Comparison of ENCODE assay signal across 14 cellular contexts in the genomic region with DNA sequence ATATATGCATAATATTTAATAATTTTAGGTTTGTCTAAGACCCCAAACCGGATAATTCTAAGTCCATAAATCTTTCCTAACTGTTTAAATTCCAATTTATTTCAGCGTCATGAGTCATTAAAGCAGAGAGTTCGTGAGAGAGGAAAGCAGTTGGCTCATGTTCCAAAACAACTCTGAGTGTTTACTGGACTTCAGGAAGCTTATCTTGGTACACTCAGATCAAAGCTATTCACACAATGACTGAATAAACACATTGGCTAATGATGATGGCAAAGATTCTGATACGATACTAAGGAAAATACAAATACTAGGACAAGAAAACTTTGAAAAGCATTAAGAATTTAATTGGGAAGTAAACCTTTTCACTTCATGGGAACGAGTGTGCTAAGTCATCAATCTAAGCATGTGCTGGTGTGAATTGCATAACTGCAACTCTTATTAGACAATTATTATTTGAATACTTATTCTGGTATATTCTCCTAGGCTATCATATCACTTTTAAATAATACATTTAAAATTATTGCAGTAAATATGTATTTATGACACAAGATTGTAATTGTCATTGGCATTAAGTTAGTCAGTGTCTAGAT. TPM values are rescaled to one million over a fixed set of nuclear protein-coding genes. Genes with fewer than 3 reads are reported as not detected.
DNase-seq lines count a peak whose midpoint lies in the region; ATAC-seq, FAIRE-seq and TF ChIP-seq lines count a peak whose summit lies in the region.
"Had no signal": no experiment of that assay in that cellular context is flagged by ENCODE, and none has a peak within 500 bp of the region (broad histone marks: within the 10 kb centered on the region; RNA-seq: fewer than 3 reads in every experiment).

No MANE protein-coding gene starts in this region.

- peak; percentile 86 for ATAC-seq in HepG2
- ATAC-seq in GM21576 (IDR thresholded peaks at IDR 0.05; ENCODE audit: unreplicated experiment), result no peak
- ATAC-seq: left lobe of liver had no signal

- H3K27me3 Mint-ChIP-seq in CD14-positive monocyte (ENCODE audit: low read depth in 3 of 3), result peaks cover 0 to 4% (median 1%) of the 10 kb centered on the region in 3 donors
- H3K27me3 Mint-ChIP-seq: dendritic cell treated with granulocyte-macrophage colony-stimulating factor and Interleukin-4, amounts not matched to agents 40 ng/mL and 50 ng/mL, for 4 days had no signal

- peak in 1 of 2 experiments; percentile 33; a peak in 1 of 4 replicates for TF ChIP-seq EP300 in HepG2 (IDR thresholded peaks at IDR 0.05; ENCODE audit: low read depth in 2 of 2, low read length in 2 of 2)
- TF ChIP-seq EP300 in HepG2 (CRISPR knock-in tag; IDR thresholded peaks at IDR 0.05; ENCODE audit: borderline replicate concordance), result no peak

- no peaks in the 10 kb centered on the region for H3K36me3 Mint-ChIP-seq in CD14-positive monocyte

- intact Hi-C loops in HepG2 (cut with micrococcal nuclease; ENCODE audit: unreplicated experiment) (no loop called here), CD14-positive monocyte (cut with micrococcal nuclease) (no loop called here), ascending aorta (cut with DNase I) (no loop called here)

- H2AFZ ChIP-seq in ACC112 (ENCODE audit: low read length, unreplicated experiment), result no peak overlapping the region
- H2AFZ ChIP-seq in HepG2 (ENCODE audit: low read length), result no peak overlapping the region

- 2% methylated on average over 5 of the region's 5 CpGs for WGBS in HepG2 (ENCODE audit: low lambda C conversion rate)

- H3K27ac ChIP-seq in ACC112 (ENCODE audit: low read depth, low read length) (peak overlapping the region; percentile 93), HepG2 (ENCODE audit: extremely low read length, insufficient read depth, low read length) (no peak overlapping the region), ascending aorta (no peak overlapping the region)
- H3K27ac ChIP-seq: C4-2B had no signal

- CTCF ChIA-PET in HepG2 (lab: Yijun Ruan, JAX; ENCODE audit: low intra/inter-chr PET ratio, low total read pairs), result no interaction called here

- H3K79me2 ChIP-seq in ACC112 (ENCODE audit: control insufficient read depth, insufficient read depth, low read length, unreplicated experiment) (no peaks in the 10 kb centered on the region), HepG2 (ENCODE audit: insufficient read depth, low read length) (no peaks in the 10 kb centered on the region)

- H3K9ac ChIP-seq in HepG2 (ENCODE audit: insufficient read depth, low read depth, low read length), result no peak overlapping the region

- H3K36me3 ChIP-seq in ACC112 (ENCODE audit: insufficient read depth, low read length), result peaks cover 7% of the 10 kb centered on the region; the same call in 1 of the 2 replicates
- no peaks in the 10 kb centered on the region for H3K36me3 ChIP-seq in bronchial epithelial cell (ENCODE audit: control insufficient read depth, insufficient read depth, low read length)
- no peaks in the 10 kb centered on the region for H3K36me3 ChIP-seq in HepG2 (replicated peaks in 1 of 2; ENCODE audit: control insufficient read depth in 1 of 2, insufficient read depth in 2 of 2, low read length in 2 of 2)
- no peaks in the 10 kb centered on the region for H3K36me3 ChIP-seq in ascending aorta

- in situ Hi-C loops in HepG2 (cut with HindIII; ENCODE audit: extremely low pct_ligation_motif_present, low pct_unique_long_range_greater_than_20kb), result no loop called here

- TF ChIP-seq RAD21 in HepG2 (CRISPR knock-in tag; IDR thresholded peaks at IDR 0.05), result no peak

- H3K4me2 ChIP-seq in HepG2 (ENCODE audit: low read depth, low read length), result no peak overlapping the region

- FAIRE-seq in bronchial epithelial cell (lab: Jason Lieb, UNC) (no peak), HepG2 (lab: Jason Lieb, UNC) (no peak)

- H3K4me1 ChIP-seq in ACC112 (ENCODE audit: control insufficient read depth, insufficient read depth, low read length, unreplicated experiment) (peaks cover 36% of the 10 kb centered on the region), HepG2 (ENCODE audit: insufficient read depth, low read length) (no peaks in the 10 kb centered on the region), ascending aorta (peaks cover 0 to 4% of the 10 kb centered on the region in 2 donors)

- peaks cover 0 to 5% (median 0%) of the 10 kb centered on the region in 7 donors for H3K9me3 Mint-ChIP-seq in CD14-positive monocyte
- H3K9me3 Mint-ChIP-seq: dendritic cell treated with granulocyte-macrophage colony-stimulating factor and Interleukin-4, amounts not matched to agents 40 ng/mL and 50 ng/mL, for 4 days had no signal

- no peaks in the 10 kb centered on the region for H4K20me1 ChIP-seq in HepG2 (ENCODE audit: insufficient read depth, low read length)

- H3K4me3 Mint-ChIP-seq in CD14-positive monocyte, result no peak overlapping the region
- H3K4me3 Mint-ChIP-seq: dendritic cell treated with granulocyte-macrophage colony-stimulating factor and Interleukin-4, amounts not matched to agents 40 ng/mL and 50 ng/mL, for 4 days had no signal

- H3K27me3 ChIP-seq in ACC112 (ENCODE audit: insufficient read depth, low read length) (no peaks in the 10 kb centered on the region), bronchial epithelial cell (ENCODE audit: control insufficient read depth, insufficient read depth, low read length) (no peaks in the 10 kb centered on the region), HepG2 (ENCODE audit: control insufficient read depth in 1 of 2, insufficient read depth in 2 of 2, low read length in 2 of 2) (no peaks in the 10 kb centered on the region), ascending aorta (no peaks in the 10 kb centered on the region)

- TF ChIP-seq CTCF in bronchial epithelial cell (IDR thresholded peaks at IDR 0.05; ENCODE audit: insufficient read depth, low read length, severe bottlenecking) (no peak), HepG2 (CRISPR knock-in tag; IDR thresholded peaks at IDR 0.05) (no peak), CD14-positive monocyte (IDR thresholded peaks at IDR 0.05) (no peak), ascending aorta (IDR thresholded peaks at IDR 0.05) (no peak)

- DNase-seq in HS-27A (ENCODE audit: low read depth) (peak; percentile 70), bronchial epithelial cell (ENCODE audit: low read depth) (peak; percentile 93), HepG2 (ENCODE audit: low spot score) (peak; percentile 56), NCI-H2227 treated with DMSO at 0.1 percent for 48 hours (lab: John Stamatoyannopoulos, UW) (no peak), CD14-positive monocyte (ENCODE audit: low spot score) (no peak), ascending aorta (ENCODE audit: low spot score in 2 of 2) (no peak)
- DNase-seq: H7, NCI-H2081, T-helper 2 cell had no signal

- no peaks in the 10 kb centered on the region for H3K9me3 ChIP-seq in HepG2 (ENCODE audit: low read length)
- no peaks in the 10 kb centered on the region for H3K9me3 ChIP-seq in ascending aorta

- H3K27ac Mint-ChIP-seq in CD14-positive monocyte, result no peak overlapping the region
- H3K27ac Mint-ChIP-seq: dendritic cell treated with granulocyte-macrophage colony-stimulating factor and Interleukin-4, amounts not matched to agents 40 ng/mL and 50 ng/mL, for 4 days had no signal

- H3K4me3 ChIP-seq in ACC112 (ENCODE audit: low read depth, low read length), result peak overlapping the region; percentile 14; the same call in 1 of the 2 replicates
- no peak overlapping the region for H3K4me3 ChIP-seq in bronchial epithelial cell (ENCODE audit: low read depth, low read length)
- no peak overlapping the region for H3K4me3 ChIP-seq in HepG2 (replicated peaks in 1 of 3; ENCODE audit: insufficient read depth in 1 of 3, low read depth in 2 of 3, low read length in 3 of 3)
- no peak overlapping the region for H3K4me3 ChIP-seq in ascending aorta

- BruUV-seq in HepG2 (replicated peaks; lab: Mats Ljungman, UMichigan), result no TSS peak

- POLR2A ChIA-PET in HepG2 (lab: Yijun Ruan, JAX), result no interaction called here

- TF ChIP-seq POLR2A in HepG2 (IDR thresholded peaks at IDR 0.05; ENCODE audit: insufficient read depth in 1 of 2, low read depth in 2 of 2, low read length in 2 of 2), result no peak

- H3K4me1 Mint-ChIP-seq in CD14-positive monocyte, result no peaks in the 10 kb centered on the region

TF ChIP-seq in HepG2, 621 proteins besides CTCF, POLR2A, EP300 and RAD21 (continues in another document):
- TF ChIP-seq ZNF33A (CRISPR knock-in tag; IDR thresholded peaks at IDR 0.05; ENCODE audit: borderline replicate concordance), result 0 out of 2 replicates have a peak, but pooled peaks have one; percentile 37
- peak; percentile 66 for TF ChIP-seq FOXP1 (IDR thresholded peaks at IDR 0.05)
- TF ChIP-seq FOXP1 (CRISPR knock-in tag; IDR thresholded peaks at IDR 0.05), result peak; percentile 95
- 0 out of 2 replicates have a peak, but pooled peaks have one; percentile 6 for TF ChIP-seq MAFF (IDR thresholded peaks at IDR 0.05; ENCODE audit: low read depth, low read length)
- TF ChIP-seq ZNF619 (CRISPR knock-in tag; IDR thresholded peaks at IDR 0.05), result no peak
- TF ChIP-seq HNRNPUL1 (IDR thresholded peaks at IDR 0.05; ENCODE audit: low read depth, low read length), result no peak
- TF ChIP-seq SOX5 (CRISPR knock-in tag; IDR thresholded peaks at IDR 0.05; ENCODE audit: borderline replicate concordance), result 0 out of 2 replicates have a peak, but pooled peaks have one; percentile 45

RNA-seq across cellular contexts. Expression of a gene that starts 34.8 kb away (rescaled TPM):
- total RNA-seq in bronchial epithelial cell, result not detected in 2 replicates
- total RNA-seq in HepG2 (2016; rRNA removed; fragmentation: Illumina TruSeq; extraction: Trizol), result not detected in 2 replicates
- total RNA-seq in HepG2 (2016; cell fraction: cytosol; rRNA removed; fragmentation: Illumina TruSeq; extraction: Trizol; ENCODE audit: low read depth), result not detected in 2 replicates
- total RNA-seq in HepG2 (2016; cell fraction: insoluble cytoplasmic fraction; rRNA removed; fragmentation: Illumina TruSeq; extraction: Trizol), result not detected in 2 replicates
- not detected in 2 replicates for total RNA-seq in HepG2 (2016; cell fraction: membrane; rRNA removed; fragmentation: Illumina TruSeq; extraction: Trizol)
- not detected in 2 replicates for total RNA-seq in HepG2 (2016; cell fraction: nucleus; rRNA removed; fragmentation: Illumina TruSeq; extraction: Trizol)
- polyA plus RNA-seq in HepG2 (2011; rRNA removed), result not detected in 2 replicates
- polyA plus RNA-seq in HepG2 (2011; cell fraction: cytosol; rRNA removed), result not detected in 2 replicates
- polyA plus RNA-seq in HepG2 (2011; cell fraction: nucleus; rRNA removed), result not detected in 2 replicates
- polyA plus RNA-seq in HepG2 (2012), result not detected in 2 replicates
- not detected in 2 replicates for polyA plus RNA-seq in HepG2 (2016; cell fraction: cytosol; fragmentation: Illumina TruSeq; extraction: Trizol; ENCODE audit: low read depth)
- not detected in 2 replicates for polyA plus RNA-seq in HepG2 (2016; cell fraction: insoluble cytoplasmic fraction; fragmentation: Illumina TruSeq; extraction: Trizol; ENCODE audit: low read depth)
- polyA plus RNA-seq in HepG2 (2016; cell fraction: membrane; fragmentation: Illumina TruSeq; extraction: Trizol; ENCODE audit: low read depth), result not detected in 2 replicates
- polyA plus RNA-seq in HepG2 (2016; cell fraction: nucleus; fragmentation: Illumina TruSeq; extraction: Trizol; ENCODE audit: insufficient read depth, low read depth), result not detected in 2 replicates
- polyA minus RNA-seq in HepG2 (2011; rRNA and poly(A)+ RNA removed; ENCODE audit: low replicate concordance), result not detected in 2 replicates
- not detected in 2 replicates for polyA minus RNA-seq in HepG2 (2011; cell fraction: cytosol; rRNA and poly(A)+ RNA removed)
- not detected in 2 replicates for polyA minus RNA-seq in HepG2 (2011; cell fraction: nucleus; rRNA and poly(A)+ RNA removed)
- polyA plus RNA-seq in CD14-positive monocyte, result not detected
- total RNA-seq in ascending aorta, result 192 TPM

Comparison
In these comparisons a context has a peak if more than half of its experiments do, and no peak if none do; other contexts are left out.
1. DNase-seq: peak in HS-27A (single experiment), bronchial epithelial cell (single experiment) and HepG2 (single experiment); none in NCI-H2227 treated with DMSO at 0.1 percent for 48 hours (single experiment), CD14-positive monocyte (single experiment) and ascending aorta (0 of 2).
2. RNA of a gene that starts 34.8 kb away (total RNA-seq): 192 TPM in ascending aorta (single experiment); not detected in bronchial epithelial cell and not detected in HepG2; every median in the first group is over 100 times any median in the second.